Comparison of ENCODE assay signal across 8 cellular contexts in genomic region chr15:69159805-69160140, GRCh38. TPM values are rescaled to one million over a fixed set of nuclear protein-coding genes. Genes with fewer than 3 reads are reported as not detected.
DNase-seq lines count a peak whose midpoint lies in the region; ATAC-seq and TF ChIP-seq lines count a peak whose summit lies in the region.

No MANE protein-coding gene starts in this region.

- H3K4me1 ChIP-seq in Caco-2: no peaks in the 10 kb centered on the region
- H3K4me1 ChIP-seq in SJSA1 (replicated peaks): peaks cover 18% of the 10 kb centered on the region

- H3K9me3 ChIP-seq in Caco-2 (no peaks in the 10 kb centered on the region), SJSA1 (replicated peaks) (no peaks in the 10 kb centered on the region)

- H3K9me3 Mint-ChIP-seq in Caco-2 (ENCODE audit: unreplicated experiment): no peaks in the 10 kb centered on the region
- no peaks in the 10 kb centered on the region for H3K9me3 Mint-ChIP-seq in progenitor cell of endocrine pancreas (ENCODE audit: low read depth)

- H3K36me3 Mint-ChIP-seq in Caco-2 (ENCODE audit: insufficient read depth, unreplicated experiment) (peaks cover 7% of the 10 kb centered on the region), progenitor cell of endocrine pancreas (ENCODE audit: insufficient read depth) (no peaks in the 10 kb centered on the region)

- CTCF ChIA-PET in Caco-2 (lab: Charles Lee): interaction anchor here (0.7 to 1.8 kb wide), 4 partner anchors 65 to 252 kb away, joined by 3 to 5 read pairs (median 4); no protein-coding TSS in a partner anchor

- intact Hi-C loops in Caco-2 (cut with micrococcal nuclease; ENCODE audit: unreplicated experiment): loop anchor here (1.0 to 5.0 kb wide), 3 partner anchors 65 to 100 kb away; no protein-coding TSS in a partner anchor

- H3K36me3 ChIP-seq in Caco-2 (ENCODE audit: control insufficient read depth, insufficient read depth, low read length): no peaks in the 10 kb centered on the region
- H3K36me3 ChIP-seq in SJSA1: peaks cover 3% of the 10 kb centered on the region; the same call in 1 of the 2 replicates

- POLR2A ChIA-PET in Caco-2 (lab: Charles Lee): interaction anchor here (0.8 to 1.4 kb wide), 2 partner anchors 49 to 303 kb away, joined by 3 to 5 read pairs; no protein-coding TSS in a partner anchor

- H3K4me3 ChIP-seq in Caco-2 (ENCODE audit: low read depth, low read length) (peak overlapping the region; percentile 98), SJSA1 (peak overlapping the region; percentile 80), fibroblast of pulmonary artery (replicated peaks; ENCODE audit: low read depth, low read length) (peak overlapping the region; percentile 86)

- H3K4me1 Mint-ChIP-seq in Caco-2 (ENCODE audit: low read depth, unreplicated experiment): peaks cover 12% of the 10 kb centered on the region
- H3K4me1 Mint-ChIP-seq in progenitor cell of endocrine pancreas (ENCODE audit: low read depth): peaks cover 20% of the 10 kb centered on the region

- TF ChIP-seq CTCF in Caco-2 (IDR thresholded peaks at IDR 0.05; ENCODE audit: insufficient read depth in 1 of 2, low read depth in 1 of 2, low read length in 1 of 2, severe bottlenecking in 1 of 2, unreplicated experiment in 1 of 2) (no peak), fibroblast of pulmonary artery (IDR thresholded peaks at IDR 0.05; ENCODE audit: low read length, missing control alignments) (no peak), progenitor cell of endocrine pancreas (IDR thresholded peaks at IDR 0.05; ENCODE audit: unreplicated experiment) (no peak)

- H3K27me3 Mint-ChIP-seq in Caco-2 (ENCODE audit: insufficient read depth, unreplicated experiment) (peaks cover under 1% of the 10 kb centered on the region), progenitor cell of endocrine pancreas (peaks cover 4% of the 10 kb centered on the region)

- H3K27me3 ChIP-seq in Caco-2 (replicated peaks; ENCODE audit: control insufficient read depth, insufficient read depth, low read length): no peaks in the 10 kb centered on the region
- no peaks in the 10 kb centered on the region for H3K27me3 ChIP-seq in SJSA1 (replicated peaks)

- no peak overlapping the region for H3K27ac ChIP-seq in SJSA1

- no peak for DNase-seq in Caco-2
- DNase-seq in SJSA1 (ENCODE audit: low read depth in 1 of 2, low spot score in 2 of 2): no peak
- DNase-seq in fibroblast of pulmonary artery (ENCODE audit: low read depth): no peak
- no peak for DNase-seq in progenitor cell of endocrine pancreas (ENCODE audit: low spot score, unreplicated experiment)

- peak overlapping the region; percentile 82 for H3K4me3 Mint-ChIP-seq in Caco-2 (ENCODE audit: unreplicated experiment)
- peak overlapping the region; percentile 97 for H3K4me3 Mint-ChIP-seq in progenitor cell of endocrine pancreas (ENCODE audit: low read depth)

- TSS peak; percentile 96 for BruUV-seq in Caco-2 (replicated peaks; lab: Mats Ljungman, UMichigan)

- ATAC-seq in GM18858 (IDR thresholded peaks at IDR 0.05; ENCODE audit: unreplicated experiment): no peak
- ATAC-seq in GM19035 (IDR thresholded peaks at IDR 0.05; ENCODE audit: unreplicated experiment): no peak
- no peak for ATAC-seq in GM19395 (IDR thresholded peaks at IDR 0.05; ENCODE audit: unreplicated experiment)
- ATAC-seq in GM18498 (IDR thresholded peaks at IDR 0.05; ENCODE audit: unreplicated experiment): no peak

- H3K27ac Mint-ChIP-seq in Caco-2 (ENCODE audit: unreplicated experiment): peak overlapping the region; percentile 77
- peak overlapping the region; percentile 96 for H3K27ac Mint-ChIP-seq in progenitor cell of endocrine pancreas

RNA-seq across cellular contexts. Expression of gene GLCE, which starts 0.7 kb away (rescaled TPM):
- total RNA-seq in Caco-2 (2022) (9.1 and 10.2 TPM in 2 replicates), progenitor cell of endocrine pancreas (17.6 and 18.0 TPM in 2 replicates)
- 31.7 and 40.4 TPM in 2 replicates for total RNA-seq in SJSA1 (2014; rRNA removed; shearing (Covaris generic))
